ENCODE assay signal across 9 cellular contexts in genomic region chr2:103161456-103162289, GRCh38.
DNase-seq lines count a peak whose midpoint lies in the region; ATAC-seq and TF ChIP-seq lines count a peak whose summit lies in the region.
"Had no signal": no experiment of that assay in that cellular context is flagged by ENCODE, and none has a peak within 500 bp of the region (broad histone marks: within the 10 kb centered on the region; RNA-seq: fewer than 3 reads in every experiment).

No MANE protein-coding gene starts in this region.

- H3K27ac Mint-ChIP-seq in activated CD8-positive, alpha-beta memory T cell treated with anti-CD3 and anti-CD28 coated beads, Interleukin-2, amount 10 ng/mL, durations not matched to agents 7 days and 5 days, result no peak overlapping the region
- H3K27ac Mint-ChIP-seq: memory B cell had no signal

- no peak overlapping the region for H3K4me3 Mint-ChIP-seq in activated CD8-positive, alpha-beta memory T cell treated with anti-CD3 and anti-CD28 coated beads, Interleukin-2, amount 10 ng/mL, durations not matched to agents 7 days and 5 days
- H3K4me3 Mint-ChIP-seq: memory B cell had no signal

- no peaks in the 10 kb centered on the region for H3K27me3 Mint-ChIP-seq in activated CD8-positive, alpha-beta memory T cell treated with anti-CD3 and anti-CD28 coated beads, Interleukin-2, amount 10 ng/mL, durations not matched to agents 7 days and 5 days
- H3K27me3 Mint-ChIP-seq: memory B cell had no signal

- H3K4me1 Mint-ChIP-seq in activated CD8-positive, alpha-beta memory T cell treated with anti-CD3 and anti-CD28 coated beads, Interleukin-2, amount 10 ng/mL, durations not matched to agents 7 days and 5 days, result no peaks in the 10 kb centered on the region
- H3K4me1 Mint-ChIP-seq: memory B cell had no signal

- peak; percentile 56 for ATAC-seq in GM18505 (IDR thresholded peaks at IDR 0.05; ENCODE audit: unreplicated experiment)
- ATAC-seq in HG03354 (IDR thresholded peaks at IDR 0.05; ENCODE audit: poor library complexity, severe bottlenecking, unreplicated experiment), result peak; percentile 71
- ATAC-seq in left lobe of liver, result peak; percentile 87
- ATAC-seq in activated CD8-positive, alpha-beta memory T cell treated with anti-CD3 and anti-CD28 coated beads, Interleukin-2, amount 10 ng/mL, durations not matched to agents 7 days and 5 days, result no peak

- DNase-seq in AG20443 (ENCODE audit: low spot score), result peak; percentile 74
- peak; percentile 6 for DNase-seq in NCI-H524 treated with DMSO at 0.1 percent for 48 hours (lab: John Stamatoyannopoulos, UW)
- peak; percentile 45 to 63 for DNase-seq in T47D (ENCODE audit: low read depth in 1 of 2, low spot score in 1 of 2)
- no peak for DNase-seq in left lobe of liver (ENCODE audit: low spot score)
- DNase-seq in activated CD8-positive, alpha-beta memory T cell treated with anti-CD3 and anti-CD28 coated beads, Interleukin-2, amount 10 ng/mL, durations not matched to agents 7 days and 5 days, result no peak
- no peak for DNase-seq in GDM1 (lab: John Stamatoyannopoulos, UW)

- CTCF ChIA-PET in activated CD8-positive, alpha-beta memory T cell treated with anti-CD3 and anti-CD28 coated beads, Interleukin-2, amount 10 ng/mL, durations not matched to agents 7 days and 5 days (lab: Charles Lee), result interaction anchor here (0.8 to 1.8 kb wide), 3 partner anchors 12 to 1688 kb away, joined by 3 to 5 read pairs (median 4); no protein-coding TSS in a partner anchor

- H3K36me3 Mint-ChIP-seq in activated CD8-positive, alpha-beta memory T cell treated with anti-CD3 and anti-CD28 coated beads, Interleukin-2, amount 10 ng/mL, durations not matched to agents 7 days and 5 days, result no peaks in the 10 kb centered on the region
- H3K36me3 Mint-ChIP-seq: memory B cell had no signal

- in situ Hi-C loops in T47D (cut with HindIII; ENCODE audit: low pct_unique_long_range_greater_than_20kb, low sequenced_read_pairs), result no loop called here

- H3K9me3 Mint-ChIP-seq in activated CD8-positive, alpha-beta memory T cell treated with anti-CD3 and anti-CD28 coated beads, Interleukin-2, amount 10 ng/mL, durations not matched to agents 7 days and 5 days (ENCODE audit: low read depth), result no peaks in the 10 kb centered on the region
- H3K9me3 Mint-ChIP-seq: memory B cell had no signal

- TF ChIP-seq POLR2A in GM18505 (IDR thresholded peaks at IDR 0.05; ENCODE audit: borderline replicate concordance, extremely low read depth, insufficient read depth, insufficient read length), result no peak

Comparison
In these comparisons a context has a peak if more than half of its experiments do, and no peak if none do; other contexts are left out.
1. DNase-seq: peak in AG20443 (single experiment), NCI-H524 treated with DMSO at 0.1 percent for 48 hours (single experiment) and T47D (2 of 2); none in left lobe of liver (single experiment), activated CD8-positive, alpha-beta memory T cell treated with anti-CD3 and anti-CD28 coated beads, Interleukin-2, amount 10 ng/mL, durations not matched to agents 7 days and 5 days (single experiment) and GDM1 (single experiment).